In the genomic region with DNA sequence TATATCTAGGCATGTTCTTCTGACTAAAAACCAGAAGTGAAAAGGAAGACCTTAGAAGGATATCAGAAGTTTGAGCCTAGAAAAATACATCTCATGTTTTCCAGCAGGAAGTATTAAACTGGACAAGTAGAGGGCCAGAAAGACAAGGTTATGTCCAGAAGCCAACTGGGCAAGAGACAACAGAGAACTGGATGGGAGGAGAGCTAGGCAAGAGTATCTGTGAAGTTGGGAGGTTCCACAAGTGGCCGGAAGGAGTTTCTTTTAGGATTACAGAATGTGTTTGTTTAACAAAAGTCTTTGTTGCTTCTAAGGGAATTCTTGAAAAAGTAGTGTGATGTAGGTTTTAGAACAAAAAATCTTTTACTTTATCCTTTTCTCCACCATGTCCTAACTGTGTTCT, we compare ENCODE assay signal across 23 cellular contexts.
"Had no signal": no experiment of that assay in that cellular context is flagged by ENCODE, and none has a peak within 500 bp of the region (broad histone marks: within the 10 kb centered on the region; RNA-seq: fewer than 3 reads in every experiment).

No MANE protein-coding gene starts in this region.

- H3K27ac ChIP-seq: dorsolateral prefrontal cortex, gastrocnemius medialis, left ventricle myocardium inferior, lower lobe of right lung, psoas muscle, right lobe of liver, stomach, thoracic aorta, uterus had no signal

- H3K36me3 Mint-ChIP-seq: memory B cell, type B pancreatic cell had no signal

- H3K4me3 ChIP-seq: coronary artery, dorsolateral prefrontal cortex, gastrocnemius medialis, heart right ventricle, left ventricle myocardium inferior, lower lobe of right lung, psoas muscle, right lobe of liver, skin epidermis, stomach, thoracic aorta, uterus had no signal

- H3K27me3 ChIP-seq: dorsolateral prefrontal cortex, gastrocnemius medialis, right lobe of liver, stomach, uterus had no signal

- H3K27ac Mint-ChIP-seq: memory B cell, nephron, type B pancreatic cell had no signal

- H3K36me3 ChIP-seq: gastrocnemius medialis, heart right ventricle, left ventricle myocardium inferior, lower lobe of right lung, right lobe of liver, stomach, thoracic aorta, uterus had no signal

- H3K4me1 Mint-ChIP-seq: memory B cell, naive B cell, nephron had no signal

- H3K4me1 ChIP-seq: gastrocnemius medialis, heart right ventricle, left ventricle myocardium inferior, lower lobe of right lung, psoas muscle, right lobe of liver, stomach, uterus had no signal

- H3K4me3 Mint-ChIP-seq: memory B cell, naive B cell, nephron, type B pancreatic cell had no signal

- DNase-seq: dorsolateral prefrontal cortex; effector CD8-positive, alpha-beta T cell; hypothalamus; left ventricle myocardium inferior; naive B cell; retina; right lobe of liver; stimulated activated CD4-positive, alpha-beta T cell treated with anti-CD3 and anti-CD28 coated beads, Interleukin-2, amount 100 ng/mL, for 24 hours; stimulated activated CD4-positive, alpha-beta T cell treated with anti-CD3 and anti-CD28 coated beads, Interleukin-4, amount 100 ng/mL, for 4 hours; stimulated activated naive CD4-positive, alpha-beta T cell; stomach; substantia nigra; uterus had no signal

- H3K9me3 ChIP-seq: gastrocnemius medialis, thoracic aorta, uterus had no signal
